Comparison of ENCODE assay signal across 10 cellular contexts in genomic region chrX:30513284-30513683, GRCh38.
DNase-seq lines count a peak whose midpoint lies in the region; ATAC-seq and TF ChIP-seq lines count a peak whose summit lies in the region.
"Had no signal": no experiment of that assay in that cellular context is flagged by ENCODE, and none has a peak within 500 bp of the region (broad histone marks: within the 10 kb centered on the region; RNA-seq: fewer than 3 reads in every experiment).

No MANE protein-coding gene starts in this region.

- no peaks in the 10 kb centered on the region for H3K36me3 Mint-ChIP-seq in HFFc6 (ENCODE audit: low read depth)
- H3K36me3 Mint-ChIP-seq in WTC11 = no peaks in the 10 kb centered on the region

- DNase-seq in HFFc6 (no peak), WTC11 (ENCODE audit: low spot score) (no peak), lung microvascular endothelial cell (ENCODE audit: low read depth in 2 of 2) (peak; percentile 12 to 33), NCI-H2196 treated with DMSO at 0.1 percent for 48 hours (lab: John Stamatoyannopoulos, UW; ENCODE audit: unreplicated experiment) (no peak), T-helper 2 cell (no peak)
- DNase-seq in activated effector memory CD4-positive, alpha-beta T cell treated with anti-CD3 and anti-CD28 coated beads, Interleukin-2, amount 50 U/mL, for 16 hours = no peak
- DNase-seq: NCI-H345; stimulated activated CD4-positive, alpha-beta T cell treated with anti-CD3 and anti-CD28 coated beads, Interleukin-4, amount 100 ng/mL, for 24 hours had no signal

- ATAC-seq in WTC11 (no peak), HG03045 (IDR thresholded peaks at IDR 0.05; ENCODE audit: unreplicated experiment) (no peak)

- peaks cover 7% of the 10 kb centered on the region; the same call in 1 of the 2 replicates for H3K4me1 Mint-ChIP-seq in HFFc6 (ENCODE audit: low read depth)
- peaks cover 4% of the 10 kb centered on the region for H3K4me1 Mint-ChIP-seq in WTC11

- H3K27ac Mint-ChIP-seq in HFFc6 (no peak overlapping the region), WTC11 (no peak overlapping the region)

- H3K9me3 Mint-ChIP-seq in HFFc6 (no peaks in the 10 kb centered on the region), WTC11 (no peaks in the 10 kb centered on the region)

- TF ChIP-seq CTCF in GM12872 (IDR thresholded peaks at IDR 0.05; ENCODE audit: insufficient read depth, low read depth, low read length) = peak; percentile 45; the same call in 1 of the 3 replicates
- peak; percentile 77 for TF ChIP-seq CTCF in HFFc6 (IDR thresholded peaks at IDR 0.05)
- TF ChIP-seq CTCF in WTC11 (IDR thresholded peaks at IDR 0.05) = peak; percentile 30; the same call in 1 of the 2 replicates

- POLR2A ChIA-PET in WTC11 (lab: Charles Lee) = no interaction called here

- H3K4me3 Mint-ChIP-seq in HFFc6 = no peak overlapping the region
- no peak overlapping the region for H3K4me3 Mint-ChIP-seq in WTC11

- H3K27me3 Mint-ChIP-seq in HFFc6 (ENCODE audit: insufficient read depth) (no peaks in the 10 kb centered on the region; the same call in none of the 2 replicates), WTC11 (ENCODE audit: low read depth) (no peaks in the 10 kb centered on the region)

- CTCF ChIA-PET in WTC11 (lab: Charles Lee) = no interaction called here

TF ChIP-seq in WTC11, 78 proteins besides CTCF, POLR2A, EP300 and RAD21:
- TF ChIP-seq ZNF425 (CRISPR knock-in tag; conservative IDR thresholded peaks at IDR 0.05) = no peak
- no peak for TF ChIP-seq IRF1 (CRISPR knock-in tag; IDR thresholded peaks at IDR 0.05)
- no peak for TF ChIP-seq RORB (CRISPR knock-in tag; IDR thresholded peaks at IDR 0.05)
- TF ChIP-seq ZNF232 (CRISPR knock-in tag; IDR thresholded peaks at IDR 0.05) = no peak
- no peak for TF ChIP-seq ZBTB21 (CRISPR knock-in tag; IDR thresholded peaks at IDR 0.05; ENCODE audit: borderline replicate concordance)
- no peak for TF ChIP-seq ZNF671 (CRISPR knock-in tag; IDR thresholded peaks at IDR 0.05)
- no peak for TF ChIP-seq ZNF263 (CRISPR knock-in tag; IDR thresholded peaks at IDR 0.05; ENCODE audit: low read depth)
- no peak for TF ChIP-seq CBFB (CRISPR knock-in tag; IDR thresholded peaks at IDR 0.05; ENCODE audit: low read depth)
- TF ChIP-seq CDX4 (CRISPR knock-in tag; IDR thresholded peaks at IDR 0.05; ENCODE audit: borderline replicate concordance) = no peak
- no peak for TF ChIP-seq ZNF532 (CRISPR knock-in tag; IDR thresholded peaks at IDR 0.05; ENCODE audit: borderline replicate concordance)
- TF ChIP-seq ZNF317 (CRISPR knock-in tag; IDR thresholded peaks at IDR 0.05; ENCODE audit: borderline replicate concordance, low read depth) = no peak
- TF ChIP-seq ZNF396 (CRISPR knock-in tag; IDR thresholded peaks at IDR 0.05; ENCODE audit: borderline replicate concordance) = no peak

Comparison
In these comparisons a context has a peak if more than half of its experiments do, and no peak if none do; other contexts are left out.
1. DNase-seq: peak in lung microvascular endothelial cell (2 of 2); none in HFFc6 (single experiment), WTC11 (single experiment), NCI-H2196 treated with DMSO at 0.1 percent for 48 hours (single experiment), activated effector memory CD4-positive, alpha-beta T cell treated with anti-CD3 and anti-CD28 coated beads, Interleukin-2, amount 50 U/mL, for 16 hours (single experiment) and T-helper 2 cell (0 of 5).
2. Peak in every context shown above with its lines, with median percentiles within 50 percentile points of each other: CTCF ChIP-seq.